2 cellular contexts compared by ENCODE assay signal in the genomic region with DNA sequence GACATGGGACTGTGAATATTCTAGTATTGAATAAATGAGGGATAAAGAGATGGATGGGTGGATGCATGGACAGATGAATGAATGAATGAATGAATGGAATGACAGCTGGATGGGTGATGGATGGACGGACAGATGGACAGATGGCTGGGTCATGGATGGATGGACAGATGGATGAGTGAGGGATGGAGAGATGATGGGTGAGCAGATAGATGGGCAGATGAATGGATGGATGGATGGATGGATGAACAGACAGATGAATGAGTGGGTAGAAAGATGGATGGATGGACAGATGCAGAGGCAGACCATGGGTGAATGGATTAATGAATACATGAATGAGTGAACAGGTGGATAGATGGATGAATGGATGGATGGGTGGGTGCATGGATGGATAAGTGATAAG.
TF ChIP-seq lines count a peak whose summit lies in the region.

No MANE protein-coding gene starts in this region.

TF ChIP-seq in HEK293, 187 proteins besides CTCF, POLR2A, EP300 and RAD21:
- TF ChIP-seq ZNF366 (tag by site-specific recombination; conservative IDR thresholded peaks at IDR 0.05) (peak; percentile 93), ZBTB17 (tag by site-specific recombination; IDR thresholded peaks at IDR 0.05) (peak; percentile 69), KLF9 (tag by site-specific recombination; IDR thresholded peaks at IDR 0.05; ENCODE audit: low read depth) (no peak), ZNF596 (tag by site-specific recombination; IDR thresholded peaks at IDR 0.05) (no peak), ZNF157 (tag by site-specific recombination; IDR thresholded peaks at IDR 0.05) (no peak), ZNF629 (tag by site-specific recombination; IDR thresholded peaks at IDR 0.05) (no peak)
TF ChIP-seq in HEK293: peak in this region for 2.

TF ChIP-seq in H1, 55 proteins besides CTCF, POLR2A, EP300 and RAD21:
- TF ChIP-seq SP1 (IDR thresholded peaks at IDR 0.05; ENCODE audit: low read depth, low read length) (no peak), KDM5A (IDR thresholded peaks at IDR 0.05; ENCODE audit: low read length) (no peak), SIRT6 (IDR thresholded peaks at IDR 0.05; ENCODE audit: low read length) (no peak), SAP30 (IDR thresholded peaks at IDR 0.05; ENCODE audit: insufficient read depth, insufficient replicate concordance, low read length) (no peak), FOSL1 (IDR thresholded peaks at IDR 0.05; ENCODE audit: insufficient read depth, low read depth, low read length) (no peak), GABPA (IDR thresholded peaks at IDR 0.05; ENCODE audit: borderline replicate concordance, insufficient read depth, low read length) (no peak), JUN (IDR thresholded peaks at IDR 0.05; ENCODE audit: low read depth, low read length) (no peak), SIN3A (conservative IDR thresholded peaks at IDR 0.05 in 1 of 2, IDR thresholded peaks at IDR 0.05 in 1 of 2; ENCODE audit: low read depth in 1 of 2, low read length in 2 of 2) (no peak), CEBPB (IDR thresholded peaks at IDR 0.05; ENCODE audit: low read depth, low read length) (no peak), POLR2AphosphoS5 (IDR thresholded peaks at IDR 0.05; ENCODE audit: low read depth, low read length) (no peak), POU5F1 (IDR thresholded peaks at IDR 0.05; ENCODE audit: low read depth, low read length) (no peak), BACH1 (IDR thresholded peaks at IDR 0.05; ENCODE audit: low read length) (no peak), EGR1 (IDR thresholded peaks at IDR 0.05; ENCODE audit: borderline replicate concordance, low read depth, low read length) (no peak), TCF12 (IDR thresholded peaks at IDR 0.05; ENCODE audit: low read depth, low read length) (no peak), RNF2 (IDR thresholded peaks at IDR 0.05; ENCODE audit: borderline replicate concordance, low read depth, low read length, missing control alignments, poor library complexity, severe bottlenecking) (no peak)
- TF ChIP-seq, protein P1, sequence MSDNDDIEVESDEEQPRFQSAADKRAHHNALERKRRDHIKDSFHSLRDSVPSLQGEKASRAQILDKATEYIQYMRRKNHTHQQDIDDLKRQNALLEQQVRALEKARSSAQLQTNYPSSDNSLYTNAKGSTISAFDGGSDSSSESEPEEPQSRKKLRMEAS (IDR thresholded peaks at IDR 0.05) = no peak
